1 cellular context compared by ENCODE assay signal in the genomic region with DNA sequence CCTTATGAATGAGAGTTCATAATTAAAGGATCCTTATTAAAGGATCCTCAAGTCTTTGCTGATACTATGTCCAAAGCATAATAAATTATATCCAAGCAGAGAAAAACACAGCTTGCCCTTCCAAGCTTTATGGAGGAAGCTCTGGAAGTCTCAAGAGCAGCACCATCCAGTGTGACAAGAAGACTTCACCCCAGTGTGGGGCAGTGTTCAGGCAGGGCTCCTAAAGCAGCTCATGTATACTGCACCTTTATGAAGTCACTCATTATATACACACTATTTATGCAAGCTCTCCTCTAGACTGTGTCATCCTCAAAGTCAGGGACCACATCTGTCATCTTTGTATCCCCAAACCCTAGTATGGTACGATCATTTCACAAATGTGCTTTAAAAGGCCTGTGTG.
TF ChIP-seq lines count a peak whose summit lies in the region.

No MANE protein-coding gene starts in this region.

TF ChIP-seq in K562, 482 proteins besides CTCF, POLR2A, EP300 and RAD21:
- TF ChIP-seq RAD51 (IDR thresholded peaks at IDR 0.05; ENCODE audit: borderline replicate concordance, low read depth): no peak
- no peak for TF ChIP-seq ZNF436 (CRISPR knock-in tag; IDR thresholded peaks at IDR 0.05)
- TF ChIP-seq ZNF124 (CRISPR knock-in tag; IDR thresholded peaks at IDR 0.05): no peak
- TF ChIP-seq ZNF134 (CRISPR knock-in tag; conservative IDR thresholded peaks at IDR 0.05): no peak
- TF ChIP-seq, protein P1, sequence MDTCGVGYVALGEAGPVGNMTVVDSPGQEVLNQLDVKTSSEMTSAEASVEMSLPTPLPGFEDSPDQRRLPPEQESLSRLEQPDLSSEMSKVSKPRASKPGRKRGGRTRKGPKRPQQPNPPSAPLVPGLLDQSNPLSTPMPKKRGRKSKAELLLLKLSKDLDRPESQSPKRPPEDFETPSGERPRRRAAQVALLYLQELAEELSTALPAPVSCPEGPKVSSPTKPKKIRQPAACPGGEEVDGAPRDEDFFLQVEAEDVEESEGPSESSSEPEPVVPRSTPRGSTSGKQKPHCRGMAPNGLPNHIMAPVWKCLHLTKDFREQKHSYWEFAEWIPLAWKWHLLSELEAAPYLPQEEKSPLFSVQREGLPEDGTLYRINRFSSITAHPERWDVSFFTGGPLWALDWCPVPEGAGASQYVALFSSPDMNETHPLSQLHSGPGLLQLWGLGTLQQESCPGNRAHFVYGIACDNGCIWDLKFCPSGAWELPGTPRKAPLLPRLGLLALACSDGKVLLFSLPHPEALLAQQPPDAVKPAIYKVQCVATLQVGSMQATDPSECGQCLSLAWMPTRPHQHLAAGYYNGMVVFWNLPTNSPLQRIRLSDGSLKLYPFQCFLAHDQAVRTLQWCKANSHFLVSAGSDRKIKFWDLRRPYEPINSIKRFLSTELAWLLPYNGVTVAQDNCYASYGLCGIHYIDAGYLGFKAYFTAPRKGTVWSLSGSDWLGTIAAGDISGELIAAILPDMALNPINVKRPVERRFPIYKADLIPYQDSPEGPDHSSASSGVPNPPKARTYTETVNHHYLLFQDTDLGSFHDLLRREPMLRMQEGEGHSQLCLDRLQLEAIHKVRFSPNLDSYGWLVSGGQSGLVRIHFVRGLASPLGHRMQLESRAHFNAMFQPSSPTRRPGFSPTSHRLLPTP (IDR thresholded peaks at IDR 0.05; ENCODE audit: borderline replicate concordance, extremely low read depth, insufficient read length): no peak
- no peak for TF ChIP-seq BCL6 (CRISPR knock-in tag; IDR thresholded peaks at IDR 0.05)
- no peak for TF ChIP-seq ETV6 (IDR thresholded peaks at IDR 0.05; ENCODE audit: borderline replicate concordance in 1 of 2, low read depth in 2 of 2, low read length in 1 of 2)
- TF ChIP-seq ETV6 (CRISPR knock-in tag; IDR thresholded peaks at IDR 0.05; ENCODE audit: borderline replicate concordance): no peak
- TF ChIP-seq ZNF212 (CRISPR knock-in tag; IDR thresholded peaks at IDR 0.05): no peak
- no peak for TF ChIP-seq NRF1 (conservative IDR thresholded peaks at IDR 0.05 in 1 of 2, IDR thresholded peaks at IDR 0.05 in 1 of 2)
- TF ChIP-seq PHF20 (IDR thresholded peaks at IDR 0.05; ENCODE audit: partially characterized antibody): no peak
- TF ChIP-seq, protein P2, sequence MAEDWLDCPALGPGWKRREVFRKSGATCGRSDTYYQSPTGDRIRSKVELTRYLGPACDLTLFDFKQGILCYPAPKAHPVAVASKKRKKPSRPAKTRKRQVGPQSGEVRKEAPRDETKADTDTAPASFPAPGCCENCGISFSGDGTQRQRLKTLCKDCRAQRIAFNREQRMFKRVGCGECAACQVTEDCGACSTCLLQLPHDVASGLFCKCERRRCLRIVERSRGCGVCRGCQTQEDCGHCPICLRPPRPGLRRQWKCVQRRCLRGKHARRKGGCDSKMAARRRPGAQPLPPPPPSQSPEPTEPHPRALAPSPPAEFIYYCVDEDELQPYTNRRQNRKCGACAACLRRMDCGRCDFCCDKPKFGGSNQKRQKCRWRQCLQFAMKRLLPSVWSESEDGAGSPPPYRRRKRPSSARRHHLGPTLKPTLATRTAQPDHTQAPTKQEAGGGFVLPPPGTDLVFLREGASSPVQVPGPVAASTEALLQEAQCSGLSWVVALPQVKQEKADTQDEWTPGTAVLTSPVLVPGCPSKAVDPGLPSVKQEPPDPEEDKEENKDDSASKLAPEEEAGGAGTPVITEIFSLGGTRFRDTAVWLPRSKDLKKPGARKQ (CRISPR knock-in tag; IDR thresholded peaks at IDR 0.05): no peak
- TF ChIP-seq, protein P3, sequence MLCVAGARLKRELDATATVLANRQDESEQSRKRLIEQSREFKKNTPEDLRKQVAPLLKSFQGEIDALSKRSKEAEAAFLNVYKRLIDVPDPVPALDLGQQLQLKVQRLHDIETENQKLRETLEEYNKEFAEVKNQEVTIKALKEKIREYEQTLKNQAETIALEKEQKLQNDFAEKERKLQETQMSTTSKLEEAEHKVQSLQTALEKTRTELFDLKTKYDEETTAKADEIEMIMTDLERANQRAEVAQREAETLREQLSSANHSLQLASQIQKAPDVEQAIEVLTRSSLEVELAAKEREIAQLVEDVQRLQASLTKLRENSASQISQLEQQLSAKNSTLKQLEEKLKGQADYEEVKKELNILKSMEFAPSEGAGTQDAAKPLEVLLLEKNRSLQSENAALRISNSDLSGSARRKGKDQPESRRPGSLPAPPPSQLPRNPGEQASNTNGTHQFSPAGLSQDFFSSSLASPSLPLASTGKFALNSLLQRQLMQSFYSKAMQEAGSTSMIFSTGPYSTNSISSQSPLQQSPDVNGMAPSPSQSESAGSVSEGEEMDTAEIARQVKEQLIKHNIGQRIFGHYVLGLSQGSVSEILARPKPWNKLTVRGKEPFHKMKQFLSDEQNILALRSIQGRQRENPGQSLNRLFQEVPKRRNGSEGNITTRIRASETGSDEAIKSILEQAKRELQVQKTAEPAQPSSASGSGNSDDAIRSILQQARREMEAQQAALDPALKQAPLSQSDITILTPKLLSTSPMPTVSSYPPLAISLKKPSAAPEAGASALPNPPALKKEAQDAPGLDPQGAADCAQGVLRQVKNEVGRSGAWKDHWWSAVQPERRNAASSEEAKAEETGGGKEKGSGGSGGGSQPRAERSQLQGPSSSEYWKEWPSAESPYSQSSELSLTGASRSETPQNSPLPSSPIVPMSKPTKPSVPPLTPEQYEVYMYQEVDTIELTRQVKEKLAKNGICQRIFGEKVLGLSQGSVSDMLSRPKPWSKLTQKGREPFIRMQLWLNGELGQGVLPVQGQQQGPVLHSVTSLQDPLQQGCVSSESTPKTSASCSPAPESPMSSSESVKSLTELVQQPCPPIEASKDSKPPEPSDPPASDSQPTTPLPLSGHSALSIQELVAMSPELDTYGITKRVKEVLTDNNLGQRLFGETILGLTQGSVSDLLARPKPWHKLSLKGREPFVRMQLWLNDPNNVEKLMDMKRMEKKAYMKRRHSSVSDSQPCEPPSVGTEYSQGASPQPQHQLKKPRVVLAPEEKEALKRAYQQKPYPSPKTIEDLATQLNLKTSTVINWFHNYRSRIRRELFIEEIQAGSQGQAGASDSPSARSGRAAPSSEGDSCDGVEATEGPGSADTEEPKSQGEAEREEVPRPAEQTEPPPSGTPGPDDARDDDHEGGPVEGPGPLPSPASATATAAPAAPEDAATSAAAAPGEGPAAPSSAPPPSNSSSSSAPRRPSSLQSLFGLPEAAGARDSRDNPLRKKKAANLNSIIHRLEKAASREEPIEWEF (CRISPR knock-in tag; IDR thresholded peaks at IDR 0.05): no peak
- TF ChIP-seq ZNF239 (CRISPR knock-in tag; IDR thresholded peaks at IDR 0.05): no peak
- TF ChIP-seq, protein P4, sequence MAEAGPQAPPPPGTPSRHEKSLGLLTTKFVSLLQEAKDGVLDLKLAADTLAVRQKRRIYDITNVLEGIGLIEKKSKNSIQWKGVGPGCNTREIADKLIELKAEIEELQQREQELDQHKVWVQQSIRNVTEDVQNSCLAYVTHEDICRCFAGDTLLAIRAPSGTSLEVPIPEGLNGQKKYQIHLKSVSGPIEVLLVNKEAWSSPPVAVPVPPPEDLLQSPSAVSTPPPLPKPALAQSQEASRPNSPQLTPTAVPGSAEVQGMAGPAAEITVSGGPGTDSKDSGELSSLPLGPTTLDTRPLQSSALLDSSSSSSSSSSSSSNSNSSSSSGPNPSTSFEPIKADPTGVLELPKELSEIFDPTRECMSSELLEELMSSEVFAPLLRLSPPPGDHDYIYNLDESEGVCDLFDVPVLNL (CRISPR knock-in tag; IDR thresholded peaks at IDR 0.05; ENCODE audit: low read depth): no peak
- no peak for TF ChIP-seq SOX6 (IDR thresholded peaks at IDR 0.05)
- TF ChIP-seq HDAC8 (tag; IDR thresholded peaks at IDR 0.05): no peak
- TF ChIP-seq, protein P5, sequence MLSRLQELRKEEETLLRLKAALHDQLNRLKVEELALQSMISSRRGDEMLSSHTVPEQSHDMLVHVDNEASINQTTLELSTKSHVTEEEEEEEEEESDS (CRISPR knock-in tag; IDR thresholded peaks at IDR 0.05): no peak
- TF ChIP-seq TARDBP (IDR thresholded peaks at IDR 0.05): no peak
